10 cellular contexts compared by ENCODE assay signal in the genomic region with DNA sequence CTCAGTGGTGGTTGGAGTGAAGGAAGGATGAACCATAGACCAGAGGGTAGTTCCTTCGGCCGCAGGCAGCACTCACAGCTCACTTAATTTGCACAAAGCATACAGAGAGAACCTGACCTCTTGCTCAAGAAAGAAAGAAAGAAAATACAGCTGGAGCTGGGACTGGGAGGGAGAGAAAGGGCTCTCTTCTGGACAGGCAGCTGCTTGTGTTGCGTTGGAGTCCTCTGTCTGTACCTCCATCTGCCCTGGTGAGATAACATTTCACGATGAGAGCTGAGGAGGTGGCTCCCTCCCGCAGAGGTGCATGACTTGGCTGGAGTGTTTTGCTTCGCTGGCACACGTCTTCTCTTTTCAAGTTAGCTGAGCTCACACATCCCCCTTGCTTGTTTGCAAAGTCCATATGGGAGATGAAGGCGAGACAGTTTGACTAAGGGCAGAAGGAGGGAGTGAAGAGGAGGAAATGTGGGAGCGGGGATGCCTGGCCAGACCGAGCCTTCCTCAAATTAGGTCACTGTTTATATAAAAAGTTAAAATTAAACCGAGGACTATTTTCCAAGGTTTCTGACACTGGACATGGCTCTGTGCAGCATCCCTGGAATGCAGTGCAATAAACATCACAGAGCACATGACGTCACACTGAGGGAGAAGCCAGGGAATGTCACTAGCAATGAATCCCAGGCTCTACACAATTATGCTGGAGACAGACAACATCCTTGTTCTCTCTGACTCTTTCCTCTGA.
DNase-seq lines count a peak whose midpoint lies in the region; FAIRE-seq and TF ChIP-seq lines count a peak whose summit lies in the region.
"Had no signal": no experiment of that assay in that cellular context is flagged by ENCODE, and none has a peak within 500 bp of the region (broad histone marks: within the 10 kb centered on the region; RNA-seq: fewer than 3 reads in every experiment).

No MANE protein-coding gene starts in this region.

- DNase-seq in A172 (ENCODE audit: low spot score) (peak; percentile 69), KBM-7 (peak; percentile 66), mucosa of gallbladder (ENCODE audit: low spot score) (peak; percentile 87), putamen (ENCODE audit: low spot score) (no peak), NCI-H69 (lab: John Stamatoyannopoulos, UW) (no peak), chondrocyte (ENCODE audit: low spot score) (no peak), DMS79 treated with DMSO at 0.1 percent for 48 hours (lab: John Stamatoyannopoulos, UW) (no peak)
- DNase-seq: NCI-H2029 had no signal

- peaks cover 6% of the 10 kb centered on the region for H3K9me3 Mint-ChIP-seq in chondrocyte (ENCODE audit: low read depth)

- no peaks in the 10 kb centered on the region for H3K27me3 Mint-ChIP-seq in chondrocyte (ENCODE audit: low read depth)

- H3K27ac Mint-ChIP-seq in chondrocyte (ENCODE audit: unreplicated experiment), result no peak overlapping the region

- H3K4me1 Mint-ChIP-seq in chondrocyte (ENCODE audit: low read depth), result peaks cover 15% of the 10 kb centered on the region

- no peak for TF ChIP-seq CTCF in chondrocyte (IDR thresholded peaks at IDR 0.05)

- H3K36me3 Mint-ChIP-seq in chondrocyte (ENCODE audit: low read depth), result peaks cover 2% of the 10 kb centered on the region

- FAIRE-seq in endometrium (lab: Jason Lieb, UNC), result peak; percentile 98
- FAIRE-seq: keratinocyte had no signal

- no peak overlapping the region for H3K4me3 Mint-ChIP-seq in chondrocyte (ENCODE audit: unreplicated experiment)

- in situ Hi-C loops in KBM-7 (cut with MboI; ENCODE audit: low pct_unique_long_range_greater_than_20kb, low sequenced_read_pairs), result no loop called here

Comparison
In these comparisons a context has a peak if more than half of its experiments do, and no peak if none do; other contexts are left out.
1. DNase-seq: peak in A172 (single experiment), KBM-7 (single experiment) and mucosa of gallbladder (single experiment); none in putamen (single experiment), NCI-H69 (single experiment), chondrocyte (single experiment) and DMS79 treated with DMSO at 0.1 percent for 48 hours (single experiment).